Comparison of ENCODE assay signal across 9 cellular contexts in the genomic region with DNA sequence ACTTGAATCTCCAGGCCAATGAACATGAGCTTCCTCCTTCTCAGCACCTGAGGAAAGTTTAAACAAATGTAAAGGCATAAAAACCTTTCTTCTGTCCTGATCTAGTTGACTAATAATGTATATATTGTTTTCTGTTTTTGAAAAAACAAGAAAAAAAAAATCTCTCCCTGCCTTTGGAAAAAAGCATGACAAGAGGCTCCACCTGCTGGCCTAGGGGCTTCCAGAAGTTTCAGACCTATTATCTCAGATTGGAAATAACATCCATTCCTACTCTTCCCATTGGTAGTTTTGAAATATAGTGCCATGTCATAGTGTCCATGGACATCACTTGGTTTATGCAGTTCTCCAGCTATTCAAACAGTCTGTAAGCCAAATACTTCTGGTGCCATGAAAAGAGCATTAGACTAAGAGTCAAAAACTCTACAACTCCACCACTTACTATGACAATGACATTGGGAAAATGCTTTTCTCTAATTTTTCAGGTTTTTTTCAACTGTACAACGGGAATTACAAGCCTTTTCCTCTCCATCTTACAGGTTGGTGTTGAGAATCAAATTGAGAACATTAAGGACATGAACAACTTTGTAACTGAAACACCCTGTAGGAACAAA.
A peak's percentile ranks its signal among the peaks of the same experiment; 100 is the strongest.
DNase-seq lines count a peak whose midpoint lies in the region; ATAC-seq and TF ChIP-seq lines count a peak whose summit lies in the region.
"Had no signal": no experiment of that assay in that cellular context is flagged by ENCODE, and none has a peak within 500 bp of the region (broad histone marks: within the 10 kb centered on the region; RNA-seq: fewer than 3 reads in every experiment).

No MANE protein-coding gene starts in this region.

- H3K27me3 ChIP-seq in Loucy (ENCODE audit: insufficient read depth, low read length, poor library complexity, severe bottlenecking), result no peaks in the 10 kb centered on the region
- no peaks in the 10 kb centered on the region for H3K27me3 ChIP-seq in right lobe of liver
- no peaks in the 10 kb centered on the region for H3K27me3 ChIP-seq in upper lobe of left lung

- H3K27ac ChIP-seq in C4-2B (no peak overlapping the region), right lobe of liver (no peak overlapping the region), upper lobe of left lung (no peak overlapping the region)

- TF ChIP-seq EP300 in upper lobe of left lung (IDR thresholded peaks at IDR 0.05), result no peak

- H3K36me3 ChIP-seq in Loucy (ENCODE audit: insufficient read depth, low read length) (no peaks in the 10 kb centered on the region), right lobe of liver (no peaks in the 10 kb centered on the region), upper lobe of left lung (no peaks in the 10 kb centered on the region)

- TF ChIP-seq POLR2A in right lobe of liver (IDR thresholded peaks at IDR 0.05) (no peak), upper lobe of left lung (IDR thresholded peaks at IDR 0.05) (no peak)

- H3F3A ChIP-seq in Loucy (ENCODE audit: low read depth), result no peaks in the 10 kb centered on the region

- no peak overlapping the region for H3K4me2 ChIP-seq in Loucy (ENCODE audit: low read depth, low read length, poor library complexity, severe bottlenecking)

- whole genome bisulfite sequencing in right lobe of liver (ENCODE audit: insufficient coverage, low coverage, low lambda C conversion rate, missing lambda C conversion rate), result 18% methylated on average over 1 of the region's 1 CpG
- 70 to 77% methylated on average over 1 of the region's 1 CpG for WGBS in upper lobe of left lung, 2 donors

- no peaks in the 10 kb centered on the region for H4K20me1 ChIP-seq in Loucy (ENCODE audit: insufficient read depth, low read length, poor library complexity, severe bottlenecking)

- no peak overlapping the region for H3K9ac ChIP-seq in Loucy (ENCODE audit: low read depth, low read length, poor library complexity, severe bottlenecking)

- H3K79me2 ChIP-seq in Loucy (ENCODE audit: insufficient read depth, low read length), result no peaks in the 10 kb centered on the region

- H2AFZ ChIP-seq in Loucy (ENCODE audit: low read length), result peak overlapping the region; percentile 47; the same call in 1 of the 2 replicates

- H3K9me2 ChIP-seq in Loucy (replicated peaks; ENCODE audit: low read depth, low read length), result no peaks in the 10 kb centered on the region

- peak in 2 of 4 donors; percentile 27 to 41 for ATAC-seq in right lobe of liver
- ATAC-seq in upper lobe of left lung (ENCODE audit: low FRiP score in 2 of 2), result no peak

- intact Hi-C loops in right lobe of liver (cut with DNase I), result no loop called here

- in situ Hi-C loops in GM13977 (cut with MboI; ENCODE audit: low pct_unique_long_range_greater_than_20kb, low sequenced_read_pairs, unreplicated experiment), result no loop called here

- H3K4me1 ChIP-seq in Loucy (ENCODE audit: insufficient read depth, low read length, poor library complexity, severe bottlenecking) (no peaks in the 10 kb centered on the region), right lobe of liver (no peaks in the 10 kb centered on the region), upper lobe of left lung (no peaks in the 10 kb centered on the region)

- TF ChIP-seq CTCF in C4-2B (conservative IDR thresholded peaks at IDR 0.05), result peak; percentile 82
- peak; percentile 74 for TF ChIP-seq CTCF in Loucy (conservative IDR thresholded peaks at IDR 0.05; ENCODE audit: low read length)
- peak; percentile 52 for TF ChIP-seq CTCF in cardiac fibroblast (IDR thresholded peaks at IDR 0.05; ENCODE audit: low read depth, low read length)
- TF ChIP-seq CTCF in right lobe of liver (IDR thresholded peaks at IDR 0.05), result peak; percentile 21 to 44 (median 42)
- TF ChIP-seq CTCF in upper lobe of left lung (IDR thresholded peaks at IDR 0.05), result no peak
- TF ChIP-seq CTCF in GM13977 (IDR thresholded peaks at IDR 0.05; ENCODE audit: extremely low read depth, insufficient read depth, missing control alignments), result no peak

- DNase-seq in cardiac fibroblast (ENCODE audit: low read depth in 2 of 2) (peak; percentile 49 to 59), right lobe of liver (no peak), upper lobe of left lung (no peak), GM13977 (ENCODE audit: low spot score) (no peak), AG08396 (ENCODE audit: low spot score) (no peak), SHP77 (lab: John Stamatoyannopoulos, UW) (no peak)
- DNase-seq: aorta had no signal

- H3K9me3 ChIP-seq in Loucy (ENCODE audit: insufficient read depth, low read depth, low read length) (peaks cover 4% of the 10 kb centered on the region; the same call in 1 of the 2 replicates), right lobe of liver (no peaks in the 10 kb centered on the region), upper lobe of left lung (no peaks in the 10 kb centered on the region)

- H3K4me3 ChIP-seq in Loucy (ENCODE audit: low read length, poor library complexity, severe bottlenecking) (no peak overlapping the region), cardiac fibroblast (replicated peaks in 1 of 2; ENCODE audit: low read depth in 2 of 2, low read length in 2 of 2) (no peak overlapping the region), right lobe of liver (no peak overlapping the region), upper lobe of left lung (no peak overlapping the region)

Comparison
In these comparisons a context has a peak if more than half of its experiments do, and no peak if none do; other contexts are left out.
1. CTCF ChIP-seq: peak in C4-2B (single experiment), Loucy (single experiment), cardiac fibroblast (single experiment) and right lobe of liver (4 of 4); none in upper lobe of left lung (0 of 6) and GM13977 (single experiment).
2. DNase-seq: peak in cardiac fibroblast (2 of 2); none in right lobe of liver (0 of 3), upper lobe of left lung (0 of 2), GM13977 (single experiment), AG08396 (single experiment) and SHP77 (0 of 2).